ENCODE assay signal across 1 cellular context in the genomic region with DNA sequence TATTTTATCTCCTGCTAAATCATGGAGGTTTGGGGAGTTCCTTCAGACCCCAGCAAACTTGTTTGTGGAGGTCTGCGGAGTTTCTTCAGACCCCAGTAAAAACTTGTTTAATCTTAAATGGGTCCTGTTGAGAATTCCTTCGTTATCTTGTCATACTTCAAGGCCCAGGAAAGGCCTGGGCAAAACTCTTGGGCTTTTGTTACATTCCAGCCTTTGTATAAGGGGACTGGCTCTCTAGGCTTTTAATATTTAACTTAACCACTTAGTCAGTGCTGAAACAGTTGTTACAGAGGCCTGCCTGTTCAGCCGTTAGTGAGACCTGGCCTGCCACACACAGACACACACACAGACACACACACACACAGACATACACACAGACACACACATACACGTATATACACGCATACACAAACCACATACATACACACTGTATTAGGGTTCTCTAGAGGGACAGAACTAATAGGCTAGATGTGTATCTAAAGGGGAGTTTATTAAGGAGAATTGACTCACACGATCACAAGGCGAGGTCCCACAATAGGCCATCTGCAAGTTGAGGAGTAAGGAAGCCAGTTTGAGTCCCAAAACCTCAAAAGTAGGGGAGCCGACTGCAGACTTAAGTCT.
TF ChIP-seq lines count a peak whose summit lies in the region.

No MANE protein-coding gene starts in this region.

TF ChIP-seq in HepG2, 621 proteins besides CTCF, POLR2A, EP300 and RAD21 (continues in another document):
- TF ChIP-seq POLR2AphosphoS5 (IDR thresholded peaks at IDR 0.05; ENCODE audit: low read depth, low read length) (peak; percentile 85), DNMT1 (CRISPR knock-in tag; IDR thresholded peaks at IDR 0.05) (no peak), ZNF367 (CRISPR knock-in tag; IDR thresholded peaks at IDR 0.05; ENCODE audit: borderline replicate concordance) (no peak), ZNF749 (CRISPR knock-in tag; IDR thresholded peaks at IDR 0.05; ENCODE audit: borderline replicate concordance) (peak; percentile 45), SETDB1 (CRISPR knock-in tag; IDR thresholded peaks at IDR 0.05; ENCODE audit: borderline replicate concordance) (no peak), ZNF496 (CRISPR knock-in tag; IDR thresholded peaks at IDR 0.05; ENCODE audit: insufficient replicate concordance) (no peak), IRF9 (CRISPR knock-in tag; IDR thresholded peaks at IDR 0.05; ENCODE audit: borderline replicate concordance) (peak; percentile 58; the same call in 1 of the 2 replicates), PHF21A (CRISPR knock-in tag; IDR thresholded peaks at IDR 0.05) (peak; percentile 79), BRD4 (CRISPR knock-in tag; IDR thresholded peaks at IDR 0.05) (peak; percentile 75), ERF (CRISPR knock-in tag; IDR thresholded peaks at IDR 0.05) (peak; percentile 32; the same call in 1 of the 2 replicates), DPF2 (CRISPR knock-in tag; IDR thresholded peaks at IDR 0.05; ENCODE audit: borderline replicate concordance, low read depth) (peak; percentile 77; the same call in 1 of the 2 replicates), SP1 (IDR thresholded peaks at IDR 0.05) (no peak), SP1 (CRISPR knock-in tag; IDR thresholded peaks at IDR 0.05) (no peak), HNF1A (IDR thresholded peaks at IDR 0.05; ENCODE audit: low read depth) (peak; percentile 91), HNF1A (CRISPR knock-in tag; IDR thresholded peaks at IDR 0.05; ENCODE audit: borderline replicate concordance) (peak; percentile 95), ZNF569 (CRISPR knock-in tag; IDR thresholded peaks at IDR 0.05; ENCODE audit: borderline replicate concordance) (peak; percentile 66; the same call in 1 of the 2 replicates), DRAP1 (CRISPR knock-in tag; IDR thresholded peaks at IDR 0.05) (peak; percentile 72), GATAD2A (CRISPR knock-in tag; IDR thresholded peaks at IDR 0.05) (peak; percentile 86), MED8 (CRISPR knock-in tag; IDR thresholded peaks at IDR 0.05; ENCODE audit: insufficient replicate concordance) (peak; percentile 72), TFAP4 (IDR thresholded peaks at IDR 0.05; ENCODE audit: borderline replicate concordance, low read depth) (peak; percentile 36; the same call in 1 of the 2 replicates), TFE3 (CRISPR knock-in tag; IDR thresholded peaks at IDR 0.05) (0 out of 2 replicates have a peak, but pooled peaks have one; percentile 29), ZMYM3 (CRISPR knock-in tag; IDR thresholded peaks at IDR 0.05) (peak; percentile 91), SOX6 (IDR thresholded peaks at IDR 0.05) (no peak), SOX6 (CRISPR knock-in tag; IDR thresholded peaks at IDR 0.05) (peak; percentile 91), ZNF589 (CRISPR knock-in tag; conservative IDR thresholded peaks at IDR 0.05) (no peak), HOXD1 (CRISPR knock-in tag; IDR thresholded peaks at IDR 0.05) (no peak), TAF1 (CRISPR knock-in tag; IDR thresholded peaks at IDR 0.05) (no peak), PAXIP1 (CRISPR knock-in tag; conservative IDR thresholded peaks at IDR 0.05) (peak; percentile 85), ATF4 (CRISPR knock-in tag; IDR thresholded peaks at IDR 0.05) (peak in 1 of 2 experiments; percentile 69; a peak in 2 of 4 replicates), REXO4 (CRISPR knock-in tag; IDR thresholded peaks at IDR 0.05; ENCODE audit: borderline replicate concordance) (no peak)
- TF ChIP-seq, protein P1, sequence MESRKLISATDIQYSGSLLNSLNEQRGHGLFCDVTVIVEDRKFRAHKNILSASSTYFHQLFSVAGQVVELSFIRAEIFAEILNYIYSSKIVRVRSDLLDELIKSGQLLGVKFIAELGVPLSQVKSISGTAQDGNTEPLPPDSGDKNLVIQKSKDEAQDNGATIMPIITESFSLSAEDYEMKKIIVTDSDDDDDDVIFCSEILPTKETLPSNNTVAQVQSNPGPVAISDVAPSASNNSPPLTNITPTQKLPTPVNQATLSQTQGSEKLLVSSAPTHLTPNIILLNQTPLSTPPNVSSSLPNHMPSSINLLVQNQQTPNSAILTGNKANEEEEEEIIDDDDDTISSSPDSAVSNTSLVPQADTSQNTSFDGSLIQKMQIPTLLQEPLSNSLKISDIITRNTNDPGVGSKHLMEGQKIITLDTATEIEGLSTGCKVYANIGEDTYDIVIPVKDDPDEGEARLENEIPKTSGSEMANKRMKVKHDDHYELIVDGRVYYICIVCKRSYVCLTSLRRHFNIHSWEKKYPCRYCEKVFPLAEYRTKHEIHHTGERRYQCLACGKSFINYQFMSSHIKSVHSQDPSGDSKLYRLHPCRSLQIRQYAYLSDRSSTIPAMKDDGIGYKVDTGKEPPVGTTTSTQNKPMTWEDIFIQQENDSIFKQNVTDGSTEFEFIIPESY (CRISPR knock-in tag; IDR thresholded peaks at IDR 0.05) = no peak
- TF ChIP-seq, protein P2, sequence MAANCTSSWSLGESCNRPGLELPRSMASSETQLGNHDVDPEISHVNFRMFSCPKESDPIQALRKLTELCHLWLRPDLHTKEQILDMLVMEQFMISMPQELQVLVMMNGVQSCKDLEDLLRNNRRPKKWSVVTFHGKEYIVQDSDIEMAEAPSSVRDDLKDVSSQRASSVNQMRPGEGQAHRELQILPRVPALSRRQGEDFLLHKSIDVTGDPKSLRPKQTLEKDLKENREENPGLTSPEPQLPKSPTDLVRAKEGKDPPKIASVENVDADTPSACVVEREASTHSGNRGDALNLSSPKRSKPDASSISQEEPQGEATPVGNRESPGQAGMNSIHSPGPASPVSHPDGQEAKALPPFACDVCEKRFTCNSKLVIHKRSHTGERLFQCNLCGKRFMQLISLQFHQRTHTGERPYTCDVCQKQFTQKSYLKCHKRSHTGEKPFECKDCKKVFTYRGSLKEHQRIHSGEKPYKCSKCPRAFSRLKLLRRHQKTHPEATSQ (CRISPR knock-in tag; IDR thresholded peaks at IDR 0.05; ENCODE audit: borderline replicate concordance) = peak; percentile 87; the same call in 1 of the 2 replicates
- TF ChIP-seq, protein P3, sequence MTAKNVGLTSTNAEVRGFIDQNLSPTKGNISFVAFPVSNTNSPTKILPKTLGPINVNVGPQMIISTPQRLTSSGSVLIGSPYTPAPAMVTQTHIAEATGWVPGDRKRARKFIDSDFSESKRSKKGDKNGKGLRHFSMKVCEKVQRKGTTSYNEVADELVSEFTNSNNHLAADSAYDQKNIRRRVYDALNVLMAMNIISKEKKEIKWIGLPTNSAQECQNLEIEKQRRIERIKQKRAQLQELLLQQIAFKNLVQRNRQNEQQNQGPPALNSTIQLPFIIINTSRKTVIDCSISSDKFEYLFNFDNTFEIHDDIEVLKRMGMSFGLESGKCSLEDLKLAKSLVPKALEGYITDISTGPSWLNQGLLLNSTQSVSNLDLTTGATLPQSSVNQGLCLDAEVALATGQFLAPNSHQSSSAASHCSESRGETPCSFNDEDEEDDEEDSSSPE (CRISPR knock-in tag; IDR thresholded peaks at IDR 0.05) = 0 out of 2 replicates have a peak, but pooled peaks have one; percentile 14
